Comparison of ENCODE assay signal across 26 cellular contexts in the genomic region with DNA sequence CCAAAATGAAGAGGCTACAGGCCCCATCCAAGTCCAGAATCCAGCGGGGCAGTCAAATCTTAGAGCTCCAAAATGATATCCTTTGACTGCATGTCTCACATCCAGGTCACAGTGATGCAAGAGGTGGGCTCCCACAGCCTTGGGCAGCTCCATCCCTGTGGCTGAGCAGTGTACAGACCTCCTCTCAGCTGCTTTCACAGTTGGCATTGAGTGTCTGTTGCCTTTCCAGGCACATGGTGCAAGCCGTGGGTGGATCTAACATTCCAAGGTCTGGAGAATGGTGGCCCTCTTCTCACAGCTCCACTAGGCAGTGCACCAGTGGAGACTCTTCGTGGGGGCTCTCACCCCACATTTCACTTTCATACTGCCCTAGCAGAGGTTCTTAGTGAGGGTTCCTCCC.
"Had no signal": no experiment of that assay in that cellular context is flagged by ENCODE, and none has a peak within 500 bp of the region (broad histone marks: within the 10 kb centered on the region; RNA-seq: fewer than 3 reads in every experiment).

No MANE protein-coding gene starts in this region.

- H3K36me3 ChIP-seq: suprapubic skin, thoracic aorta, thyroid gland, transverse colon, upper lobe of right lung, uterus, vagina had no signal

- ATAC-seq: stimulated activated effector memory CD8-positive, alpha-beta T cell treated with anti-CD3 and anti-CD28 coated beads, Interleukin-12 subunit alpha, Interleukin-12 subunit beta, amount 100 ng/mL, for 72 hours; stimulated activated memory B cell treated with anti-CD40 and anti-IgM and Interleukin-4, amounts not matched to agents 10 μg/mL and 1 μg/mL and 100 μg/mL, for 72 hours; stimulated activated naive B cell treated with anti-CD40 and anti-IgM and Interleukin-4, amounts not matched to agents 10 μg/mL and 1 μg/mL and 100 μg/mL, for 72 hours; stimulated activated naive CD8-positive, alpha-beta T cell treated with anti-CD3 and anti-CD28 coated beads, Interleukin-15, amount 100 ng/mL, for 72 hours; stimulated activated naive CD8-positive, alpha-beta T cell treated with anti-CD3 and anti-CD28 coated beads, Interleukin-15, Interleukin-2, amounts not matched to agents 100 U/mL and 50 U/mL, for 24 hours; upper lobe of right lung had no signal

- DNase-seq: stimulated activated CD4-positive, alpha-beta T cell treated with anti-CD3 and anti-CD28 coated beads, Interleukin-2, amount 100 ng/mL, for 48 hours; stimulated activated CD4-positive, alpha-beta T cell treated with anti-CD3 and anti-CD28 coated beads, Interleukin-4, amount 100 ng/mL, for 1 hour; stimulated activated CD4-positive, alpha-beta T cell treated with anti-CD3 and anti-CD28 coated beads, Interleukin-4, amount 100 ng/mL, for 24 hours; stimulated activated CD4-positive, alpha-beta T cell treated with anti-CD3 and anti-CD28 coated beads, Interleukin-4, amount 100 ng/mL, for 4 hours; stimulated activated CD8-positive, alpha-beta memory T cell treated with anti-CD3 and anti-CD28 coated beads, Interleukin-4, amount 100 ng/mL, for 48 hours; stimulated activated naive B cell treated with anti-CD40 and anti-IgM and Interleukin-4, amounts not matched to agents 10 μg/mL and 1 μg/mL and 100 μg/mL, for 72 hours; stimulated activated naive CD4-positive, alpha-beta T cell; stimulated activated naive CD4-positive, alpha-beta T cell treated with Interleukin-2 at 50 U/mL for 16 hours; stimulated activated naive CD8-positive, alpha-beta T cell treated with anti-CD3 and anti-CD28 coated beads, Interleukin-15, amount 100 ng/mL, for 72 hours; stimulated activated naive CD8-positive, alpha-beta T cell treated with anti-CD3 and anti-CD28 coated beads, Interleukin-15, Interleukin-2, amounts not matched to agents 100 U/mL and 50 U/mL, for 24 hours; stomach; substantia nigra; testis; thyroid gland; tibial artery; transverse colon; trophoblast cell; upper lobe of left lung; upper lobe of right lung; uterus had no signal

- H3K4me3 ChIP-seq: stomach, suprapubic skin, testis, thoracic aorta, thyroid gland, tibial artery, tibial nerve, transverse colon, upper lobe of left lung, upper lobe of right lung, uterus, vagina had no signal

- H3K9me3 ChIP-seq: stomach, suprapubic skin, testis, thoracic aorta, thyroid gland, tibial artery, tibial nerve, transverse colon, upper lobe of left lung, upper lobe of right lung, uterus, vagina had no signal

- H3K27me3 ChIP-seq: stomach, suprapubic skin, testis, thyroid gland, tibial artery, tibial nerve, transverse colon, upper lobe of left lung, upper lobe of right lung, uterus, vagina had no signal

- H3K27ac ChIP-seq: stomach, suprapubic skin, testis, thoracic aorta, thyroid gland, tibial artery, tibial nerve, transverse colon, upper lobe of left lung, upper lobe of right lung, uterus, vagina had no signal

- H3K4me1 ChIP-seq: stomach, suprapubic skin, testis, thyroid gland, tibial artery, tibial nerve, transverse colon, upper lobe of left lung, upper lobe of right lung, uterus, vagina had no signal
